Comparison of ENCODE assay signal across 14 cellular contexts in the genomic region with DNA sequence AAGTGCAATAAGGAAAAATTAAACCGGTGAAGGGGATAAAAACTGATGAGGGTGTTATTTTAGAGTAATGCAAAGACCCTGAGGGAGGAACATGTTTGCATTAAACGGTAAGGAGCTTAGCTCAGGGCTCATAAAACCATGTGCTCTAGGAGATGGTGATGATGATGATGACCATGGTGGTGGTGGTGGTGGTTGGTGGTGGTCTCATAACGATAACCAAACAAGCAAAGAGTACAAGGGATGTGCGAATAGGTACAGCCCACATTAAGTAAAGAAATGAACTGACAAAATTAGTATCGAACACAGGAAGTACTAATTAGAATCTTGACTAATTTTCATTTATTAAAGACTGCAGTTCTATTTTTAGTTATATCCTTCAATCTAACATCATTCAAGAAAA.
"Had no signal": no experiment of that assay in that cellular context is flagged by ENCODE, and none has a peak within 500 bp of the region (broad histone marks: within the 10 kb centered on the region; RNA-seq: fewer than 3 reads in every experiment).

No MANE protein-coding gene starts in this region.

- H3K27me3 Mint-ChIP-seq: activated CD4-positive, alpha-beta T cell treated with anti-CD3 and anti-CD28 coated beads, Interleukin-2, amount 10 ng/mL, durations not matched to agents 7 days and 5 days; brain; dendritic cell treated with granulocyte-macrophage colony-stimulating factor and Interleukin-4, amounts not matched to agents 40 ng/mL and 50 ng/mL, for 4 days had no signal

- H3K27ac Mint-ChIP-seq: activated CD4-positive, alpha-beta T cell treated with anti-CD3 and anti-CD28 coated beads, Interleukin-2, amount 10 ng/mL, durations not matched to agents 7 days and 5 days; dendritic cell treated with granulocyte-macrophage colony-stimulating factor and Interleukin-4, amounts not matched to agents 40 ng/mL and 50 ng/mL, for 4 days; endodermal cell had no signal

- H3K9me3 ChIP-seq: pancreas, tibial artery, vagina had no signal

- H3K4me1 Mint-ChIP-seq: endodermal cell, neural crest cell had no signal

- DNase-seq: activated CD4-positive, alpha-beta T cell treated with anti-CD3 and anti-CD28 coated beads, Interleukin-2, amount 10 ng/mL, durations not matched to agents 7 days and 5 days; activated naive CD4-positive, alpha-beta T cell treated with Interleukin-2 at 50 U/mL for 16 hours; endodermal cell; erythroblast; hippocampal formation; kidney glomerular epithelial cell; pancreas; stimulated activated CD4-positive, alpha-beta T cell treated with anti-CD3 and anti-CD28 coated beads, Interleukin-15, amount 100 ng/mL, for 24 hours; stimulated activated CD4-positive, alpha-beta T cell treated with anti-CD3 and anti-CD28 coated beads, Interleukin-4, amount 100 ng/mL, for 24 hours; tibial artery had no signal

- H3K9me3 Mint-ChIP-seq: brain; dendritic cell treated with granulocyte-macrophage colony-stimulating factor and Interleukin-4, amounts not matched to agents 40 ng/mL and 50 ng/mL, for 4 days; endodermal cell; neural crest cell had no signal

- ATAC-seq: pancreas had no signal

- H3K4me3 ChIP-seq: pancreas, tibial artery, vagina had no signal

- H3K27me3 ChIP-seq: pancreas, tibial artery, vagina had no signal

- H3K4me3 Mint-ChIP-seq: activated CD4-positive, alpha-beta T cell treated with anti-CD3 and anti-CD28 coated beads, Interleukin-2, amount 10 ng/mL, durations not matched to agents 7 days and 5 days; brain; dendritic cell treated with granulocyte-macrophage colony-stimulating factor and Interleukin-4, amounts not matched to agents 40 ng/mL and 50 ng/mL, for 4 days; endodermal cell; neural crest cell had no signal

- H3K27ac ChIP-seq: pancreas, tibial artery, vagina had no signal
